23 cellular contexts compared by ENCODE assay signal in the genomic region with DNA sequence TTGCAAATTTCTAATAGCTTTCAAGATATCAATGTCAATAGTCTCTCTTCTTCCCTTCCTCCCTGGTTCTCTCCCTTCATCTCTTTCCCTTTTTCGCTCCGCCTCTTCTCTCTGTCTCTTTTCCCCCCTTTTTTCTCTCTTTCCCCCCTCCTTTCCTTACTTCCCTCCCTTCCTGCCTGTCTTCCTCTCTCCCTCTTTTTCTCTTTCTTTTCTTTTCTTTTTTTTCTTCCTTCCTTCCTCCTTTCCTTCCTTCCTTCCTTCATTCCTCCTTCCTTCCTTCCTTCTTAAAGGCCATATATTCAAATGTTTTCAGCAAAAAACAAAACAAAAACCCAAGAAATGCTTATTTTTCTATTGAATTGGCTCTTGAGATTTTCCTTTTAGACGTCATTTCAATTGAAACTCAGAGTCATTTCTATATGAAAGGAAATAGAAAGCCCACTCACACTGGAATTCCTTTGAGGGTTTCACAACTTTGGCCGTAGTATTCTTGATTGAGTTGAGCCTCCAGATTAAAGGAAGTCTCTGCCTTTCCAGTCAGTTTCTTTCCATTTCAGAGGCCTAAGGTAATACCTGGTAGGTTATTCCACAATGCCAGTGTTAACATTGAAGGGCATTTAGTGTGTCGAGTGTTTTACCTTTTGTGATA.
DNase-seq lines count a peak whose midpoint lies in the region; TF ChIP-seq lines count a peak whose summit lies in the region.
"Had no signal": no experiment of that assay in that cellular context is flagged by ENCODE, and none has a peak within 500 bp of the region (broad histone marks: within the 10 kb centered on the region; RNA-seq: fewer than 3 reads in every experiment).

No MANE protein-coding gene starts in this region.

- H4K8ac ChIP-seq in mesendoderm (ENCODE audit: low read depth, low read length) = no peak overlapping the region

- no peak overlapping the region for H3K23ac ChIP-seq in mesendoderm (ENCODE audit: low read length)

- no TSS peak for BruUV-seq in A673 (replicated peaks; lab: Mats Ljungman, UMichigan)

- H2BK120ac ChIP-seq in mesendoderm (ENCODE audit: low read depth, low read length) = no peak overlapping the region

- H3K4me2 ChIP-seq in mesendoderm (ENCODE audit: low read length) = no peak overlapping the region

- no peak for TF ChIP-seq CTCF in A673 (conservative IDR thresholded peaks at IDR 0.05; ENCODE audit: low read depth, low read length)
- no peak for TF ChIP-seq CTCF in HEK293 (tag by site-specific recombination; IDR thresholded peaks at IDR 0.05)
- TF ChIP-seq CTCF in fibroblast of pulmonary artery (IDR thresholded peaks at IDR 0.05; ENCODE audit: low read length, missing control alignments) = no peak

- no peaks in the 10 kb centered on the region for H3K27me3 ChIP-seq in A673 (replicated peaks; ENCODE audit: insufficient read depth, low read depth, low read length, poor library complexity)
- H3K27me3 ChIP-seq in adipocyte (replicated peaks; ENCODE audit: control insufficient read depth, insufficient read depth, low read length) = no peaks in the 10 kb centered on the region
- H3K27me3 ChIP-seq in mesendoderm (ENCODE audit: insufficient read depth, low read length, poor library complexity) = no peaks in the 10 kb centered on the region
- H3K27me3 ChIP-seq: BE2C, SJCRH30 had no signal

- H3K9ac ChIP-seq in adipocyte (ENCODE audit: low read length) (peak overlapping the region; percentile 21), mesendoderm (ENCODE audit: low read length) (no peak overlapping the region)

- POLR2A ChIA-PET in A673 (lab: Charles Lee; ENCODE audit: low non-redundant PET) (interaction anchor here (0.7 kb wide), 1 partner anchor 265 kb away, joined by 5 read pairs; no protein-coding TSS in a partner anchor), HEK293 (lab: Yijun Ruan, JAX) (no interaction called here)

- H4K5ac ChIP-seq in mesendoderm (ENCODE audit: low read length) = no peak overlapping the region

- H3K36me3 ChIP-seq in A673 (ENCODE audit: insufficient read depth, low read length, poor library complexity, severe bottlenecking) (no peaks in the 10 kb centered on the region), HEK293 (ENCODE audit: control insufficient read depth in 2 of 2, insufficient read depth in 1 of 2, low read length in 2 of 2) (no peaks in the 10 kb centered on the region), adipocyte (ENCODE audit: control insufficient read depth, insufficient read depth, low read length, severe bottlenecking) (no peaks in the 10 kb centered on the region), mesendoderm (ENCODE audit: control insufficient read depth, insufficient read depth, low read length) (no peaks in the 10 kb centered on the region)
- H3K36me3 ChIP-seq: BE2C, SJCRH30 had no signal

- no peak overlapping the region for H3K18ac ChIP-seq in mesendoderm (ENCODE audit: low read length)

- intact Hi-C loops in A673 (cut with micrococcal nuclease; ENCODE audit: unreplicated experiment) = no loop called here

- H3K79me1 ChIP-seq in mesendoderm (ENCODE audit: low read length) = no peaks in the 10 kb centered on the region

- peak; percentile 86 for DNase-seq in A673 (ENCODE audit: low spot score)
- no peak for DNase-seq in adipocyte (ENCODE audit: low read depth)
- peak; percentile 52 for DNase-seq in fibroblast of pulmonary artery (ENCODE audit: low read depth)
- DNase-seq in SHP77 (lab: John Stamatoyannopoulos, UW) = no peak
- no peak for DNase-seq in iPS-NIHi7 (ENCODE audit: extremely low spot score)
- no peak for DNase-seq in mesendoderm
- no peak for DNase-seq in stimulated activated CD4-positive, alpha-beta T cell treated with anti-CD3 and anti-CD28 coated beads, Interleukin-2, amount 100 ng/mL, for 48 hours
- DNase-seq: 8988T; BE2C; Calu3; CD4-positive, CD25-positive, alpha-beta regulatory T cell; GF-D8; GOT3; KBM-7; MV-4-11; NCI-H1417 treated with DMSO at 0.1 percent for 48 hours; NCI-H187 treated with DMSO at 0.1 percent for 48 hours; NCI-H2227 treated with DMSO at 0.1 percent for 48 hours; NCI-H510A treated with DMSO at 0.1 percent for 48 hours; NCI-H774; SJCRH30 had no signal

- H3K9me3 ChIP-seq in A673 (ENCODE audit: low read depth, low read length, poor library complexity, severe bottlenecking) = no peaks in the 10 kb centered on the region
- H3K9me3 ChIP-seq in HEK293 (ENCODE audit: control insufficient read depth, insufficient read depth, low read depth, low read length) = no peaks in the 10 kb centered on the region
- no peaks in the 10 kb centered on the region for H3K9me3 ChIP-seq in adipocyte (ENCODE audit: control insufficient read depth, low read length)
- H3K9me3 ChIP-seq: BE2C, SJCRH30 had no signal

- no peak overlapping the region for H2BK5ac ChIP-seq in mesendoderm (ENCODE audit: low read length)

- WGBS in mesendoderm (ENCODE audit: extremely low coverage, insufficient coverage, low lambda C conversion rate) = no CpG with 5 or more reads among the region's 5 CpGs

- H3K4ac ChIP-seq in mesendoderm (ENCODE audit: low read depth, low read length) = no peak overlapping the region

- H2AK5ac ChIP-seq in mesendoderm (ENCODE audit: low read length) = no peak overlapping the region

- H3K79me2 ChIP-seq in mesendoderm (ENCODE audit: control insufficient read depth, insufficient read depth, low read length) = no peaks in the 10 kb centered on the region

- H3K27ac ChIP-seq in A673 (ENCODE audit: low read depth, low read length, poor library complexity, severe bottlenecking) = peak overlapping the region; percentile 87
- no peak overlapping the region for H3K27ac ChIP-seq in HEK293 (ENCODE audit: extremely low read depth, low read depth, low read length)
- no peak overlapping the region for H3K27ac ChIP-seq in mesendoderm (ENCODE audit: low read depth, low read length)
- H3K27ac ChIP-seq: SJCRH30 had no signal

- H3K56ac ChIP-seq in mesendoderm (ENCODE audit: low read length) = no peak overlapping the region

- H3K4me3 ChIP-seq in A673 (ENCODE audit: low read depth, low read length, poor library complexity, severe bottlenecking) = no peak overlapping the region
- H3K4me3 ChIP-seq in HEK293 (ENCODE audit: low read depth, low read length) = no peak overlapping the region
- H3K4me3 ChIP-seq in adipocyte (ENCODE audit: low read length) = no peak overlapping the region
- H3K4me3 ChIP-seq in fibroblast of pulmonary artery (replicated peaks; ENCODE audit: low read depth, low read length) = no peak overlapping the region
- H3K4me3 ChIP-seq in mesendoderm (ENCODE audit: low read length) = no peak overlapping the region
- H3K4me3 ChIP-seq: GM12878, SJCRH30 had no signal

- peaks cover 45% of the 10 kb centered on the region for H3K4me1 ChIP-seq in A673 (ENCODE audit: insufficient read depth, low read length, poor library complexity, severe bottlenecking)
- H3K4me1 ChIP-seq in HEK293 (ENCODE audit: control insufficient read depth, insufficient read depth, low read length) = no peaks in the 10 kb centered on the region
- H3K4me1 ChIP-seq in adipocyte (ENCODE audit: control insufficient read depth, insufficient read depth, low read length) = peaks cover 20% of the 10 kb centered on the region
- H3K4me1 ChIP-seq in mesendoderm (ENCODE audit: control insufficient read depth, low read depth, low read length) = no peaks in the 10 kb centered on the region
- H3K4me1 ChIP-seq: BE2C, SJCRH30 had no signal

- CTCF ChIA-PET in A673 (lab: Charles Lee) (interaction anchor here (0.6 kb wide), 1 partner anchor 385 kb away, joined by 4 read pairs; no protein-coding TSS in a partner anchor), HEK293 (lab: Yijun Ruan, JAX) (no interaction called here)

- no peak overlapping the region for H2BK15ac ChIP-seq in mesendoderm (replicated peaks; ENCODE audit: low read depth)

TF ChIP-seq in HEK293, 187 proteins besides CTCF, POLR2A, EP300 and RAD21:
- TF ChIP-seq ZNF248 (tag by site-specific recombination; IDR thresholded peaks at IDR 0.05) (no peak), ZNF366 (tag by site-specific recombination; conservative IDR thresholded peaks at IDR 0.05) (peak; percentile 72)

Comparison
In these comparisons a context has a peak if more than half of its experiments do, and no peak if none do; other contexts are left out.
1. DNase-seq: peak in A673 (single experiment) and fibroblast of pulmonary artery (single experiment); none in adipocyte (single experiment), SHP77 (0 of 2), iPS-NIHi7 (single experiment), mesendoderm (single experiment) and stimulated activated CD4-positive, alpha-beta T cell treated with anti-CD3 and anti-CD28 coated beads, Interleukin-2, amount 100 ng/mL, for 48 hours (0 of 2).